ENCODE assay signal across 20 cellular contexts in genomic region chr20:33460711-33461110, GRCh38. TPM values are rescaled to one million over a fixed set of nuclear protein-coding genes. Genes with fewer than 3 reads are reported as not detected.
DNase-seq lines count a peak whose midpoint lies in the region; ATAC-seq and TF ChIP-seq lines count a peak whose summit lies in the region.
"Had no signal": no experiment of that assay in that cellular context is flagged by ENCODE, and none has a peak within 500 bp of the region (broad histone marks: within the 10 kb centered on the region; RNA-seq: fewer than 3 reads in every experiment).

No MANE protein-coding gene starts in this region.

- H3K9me2 ChIP-seq in Karpas-422 (replicated peaks; ENCODE audit: insufficient read depth, low read length) = no peaks in the 10 kb centered on the region

- peak overlapping the region; percentile 70 for H3K9ac ChIP-seq in Karpas-422 (ENCODE audit: low read length)
- H3K9ac ChIP-seq: KMS-11 had no signal

- H3K9me3 Mint-ChIP-seq in WTC11 (no peaks in the 10 kb centered on the region), mesothelial cell of epicardium (no peaks in the 10 kb centered on the region)
- H3K9me3 Mint-ChIP-seq: activated CD4-positive, alpha-beta T cell treated with anti-CD3 and anti-CD28 coated beads, Interleukin-2, amount 10 ng/mL, durations not matched to agents 24 days and 14 days; naive B cell had no signal

- ATAC-seq in WTC11 (peak; percentile 38), HG02798 (IDR thresholded peaks at IDR 0.05; ENCODE audit: poor library complexity, unreplicated experiment) (no peak)
- ATAC-seq: A549, body of pancreas, upper lobe of right lung had no signal

- H3K36me3 Mint-ChIP-seq in WTC11 (no peaks in the 10 kb centered on the region), mesothelial cell of epicardium (no peaks in the 10 kb centered on the region)
- H3K36me3 Mint-ChIP-seq: naive B cell had no signal

- peak overlapping the region; percentile 94 for H3K27ac ChIP-seq in Karpas-422 (ENCODE audit: low read length)
- H3K27ac ChIP-seq in osteoblast (ENCODE audit: low read depth, low read length) = no peak overlapping the region
- H3K27ac ChIP-seq: A549, body of pancreas, KMS-11, upper lobe of right lung had no signal

- CTCF ChIA-PET in WTC11 (lab: Charles Lee) = interaction anchor here (0.6 to 1.1 kb wide), 4 partner anchors 55 to 207 kb away, joined by 3 to 7 read pairs (median 4); no protein-coding TSS in a partner anchor

- H3K4me3 Mint-ChIP-seq in WTC11 (no peak overlapping the region), mesothelial cell of epicardium (no peak overlapping the region)
- H3K4me3 Mint-ChIP-seq: activated CD4-positive, alpha-beta T cell treated with anti-CD3 and anti-CD28 coated beads, Interleukin-2, amount 10 ng/mL, durations not matched to agents 24 days and 14 days; naive B cell had no signal

- H3K4me1 Mint-ChIP-seq in WTC11 (peaks cover 15% of the 10 kb centered on the region), mesothelial cell of epicardium (peaks cover 7% of the 10 kb centered on the region)

- peak overlapping the region; percentile 65 for H3K4me2 ChIP-seq in Karpas-422 (ENCODE audit: low read depth, low read length, poor library complexity, severe bottlenecking)
- no peak overlapping the region for H3K4me2 ChIP-seq in osteoblast (ENCODE audit: insufficient read depth, low read length)
- H3K4me2 ChIP-seq: A549, KMS-11 had no signal

- H3K27me3 Mint-ChIP-seq in WTC11 (ENCODE audit: low read depth) (peaks cover 38% of the 10 kb centered on the region), mesothelial cell of epicardium (ENCODE audit: low read depth) (no peaks in the 10 kb centered on the region)
- H3K27me3 Mint-ChIP-seq: activated CD4-positive, alpha-beta T cell treated with anti-CD3 and anti-CD28 coated beads, Interleukin-2, amount 10 ng/mL, durations not matched to agents 24 days and 14 days; naive B cell had no signal

- H3K27ac Mint-ChIP-seq in WTC11 (no peak overlapping the region), mesothelial cell of epicardium (no peak overlapping the region)
- H3K27ac Mint-ChIP-seq: activated CD4-positive, alpha-beta T cell treated with anti-CD3 and anti-CD28 coated beads, Interleukin-2, amount 10 ng/mL, durations not matched to agents 24 days and 14 days had no signal

- no peaks in the 10 kb centered on the region for H3K36me3 ChIP-seq in Karpas-422 (ENCODE audit: insufficient read depth, low read length)
- H3K36me3 ChIP-seq in osteoblast (ENCODE audit: insufficient read depth, low read length) = no peaks in the 10 kb centered on the region
- H3K36me3 ChIP-seq: upper lobe of right lung had no signal

- H3K79me2 ChIP-seq in Karpas-422 (ENCODE audit: low read length) (no peaks in the 10 kb centered on the region), osteoblast (ENCODE audit: insufficient read depth, low read length) (no peaks in the 10 kb centered on the region)

- peaks cover 53% of the 10 kb centered on the region for H3K4me1 ChIP-seq in Karpas-422 (ENCODE audit: low read length)
- no peaks in the 10 kb centered on the region for H3K4me1 ChIP-seq in osteoblast (ENCODE audit: insufficient read depth, low read length)
- H3K4me1 ChIP-seq: A549, body of pancreas, upper lobe of right lung had no signal

- H4K20me1 ChIP-seq in Karpas-422 (ENCODE audit: insufficient read depth, low read depth, low read length) (no peaks in the 10 kb centered on the region), osteoblast (ENCODE audit: insufficient read depth, low read length) (no peaks in the 10 kb centered on the region)

- H3K4me3 ChIP-seq in Karpas-422 (ENCODE audit: low read length) (peak overlapping the region; percentile 38; the same call in 1 of the 2 replicates), osteoblast (ENCODE audit: insufficient read depth, low read length) (no peak overlapping the region)
- H3K4me3 ChIP-seq: A549, body of pancreas, upper lobe of right lung had no signal

- H3K9me3 ChIP-seq in Karpas-422 (ENCODE audit: low read length) (no peaks in the 10 kb centered on the region), osteoblast (ENCODE audit: low read depth, low read length) (no peaks in the 10 kb centered on the region)
- H3K9me3 ChIP-seq: A549, body of pancreas, upper lobe of right lung had no signal

- H3K27me3 ChIP-seq in Karpas-422 (ENCODE audit: low read length) (no peaks in the 10 kb centered on the region), osteoblast (ENCODE audit: insufficient read depth, low read length) (no peaks in the 10 kb centered on the region)
- H3K27me3 ChIP-seq: body of pancreas, upper lobe of right lung had no signal

- TF ChIP-seq CTCF in WTC11 (IDR thresholded peaks at IDR 0.05) (no peak), osteoblast (IDR thresholded peaks at IDR 0.05; ENCODE audit: extremely low read depth, low read depth, low read length) (no peak), mesothelial cell of epicardium (IDR thresholded peaks at IDR 0.05; ENCODE audit: unreplicated experiment) (no peak)

- DNase-seq in NCI-H748 (lab: John Stamatoyannopoulos, UW; ENCODE audit: unreplicated experiment) (peak; percentile 82), NCI-H748 treated with DMSO at 0.1 percent for 48 hours (lab: John Stamatoyannopoulos, UW) (no peak), Karpas-422 (peak; percentile 79), WTC11 (ENCODE audit: low spot score) (no peak), osteoblast (ENCODE audit: insufficient read length, low spot score, missing footprints) (peak; percentile 21), mesothelial cell of epicardium (ENCODE audit: low spot score in 2 of 2, unreplicated experiment in 2 of 2) (no peak), LoVo (ENCODE audit: low spot score) (no peak)
- DNase-seq: activated CD4-positive, alpha-beta T cell treated with anti-CD3 and anti-CD28 coated beads, Interleukin-2, amount 10 ng/mL, durations not matched to agents 24 days and 14 days; activated CD8-positive, alpha-beta memory T cell treated with anti-CD3 and anti-CD28 coated beads, Interleukin-2, amount 50 U/mL, for 48 hours; activated effector memory CD4-positive, alpha-beta T cell treated with anti-CD3 and anti-CD28 coated beads, Interleukin-2, amount 50 U/mL, for 16 hours; body of pancreas; mesenchymal stem cell; naive B cell; NCI-H2029 treated with DMSO at 0.1 percent for 48 hours; NCI-H774; SHP77 treated with DMSO at 0.1 percent for 48 hours; upper lobe of right lung had no signal

- H2AFZ ChIP-seq in Karpas-422 (ENCODE audit: low read length) (no peak overlapping the region; the same call in 1 of the 2 replicates), osteoblast (ENCODE audit: low read length) (no peak overlapping the region)

- POLR2A ChIA-PET in WTC11 (lab: Charles Lee) = interaction anchor here (0.6 kb wide), 1 partner anchor 1417 kb away, joined by 4 read pairs; no protein-coding TSS in a partner anchor

TF ChIP-seq in WTC11, 78 proteins besides CTCF, POLR2A, EP300 and RAD21 (continues in another document):
- TF ChIP-seq GRHL2 (CRISPR knock-in tag; IDR thresholded peaks at IDR 0.05; ENCODE audit: insufficient replicate concordance, severe bottlenecking) = no peak
- TF ChIP-seq NFATC4 (CRISPR knock-in tag; IDR thresholded peaks at IDR 0.05) = no peak
- no peak for TF ChIP-seq CBFB (CRISPR knock-in tag; IDR thresholded peaks at IDR 0.05; ENCODE audit: low read depth)
- no peak for TF ChIP-seq HMGXB4 (CRISPR knock-in tag; IDR thresholded peaks at IDR 0.05)
- TF ChIP-seq USF1 (CRISPR knock-in tag; IDR thresholded peaks at IDR 0.05) = no peak
- no peak for TF ChIP-seq FOXJ3 (CRISPR knock-in tag; IDR thresholded peaks at IDR 0.05; ENCODE audit: borderline replicate concordance)
- no peak for TF ChIP-seq CDX4 (CRISPR knock-in tag; IDR thresholded peaks at IDR 0.05; ENCODE audit: borderline replicate concordance)
- TF ChIP-seq KAT7 (CRISPR knock-in tag; IDR thresholded peaks at IDR 0.05; ENCODE audit: borderline replicate concordance) = no peak
- TF ChIP-seq RORB (CRISPR knock-in tag; IDR thresholded peaks at IDR 0.05) = no peak

RNA-seq across cellular contexts. Expression of gene SNTA1, which starts 17.1 kb away (rescaled TPM):
- total RNA-seq in Karpas-422 (2014; rRNA removed; shearing (Covaris generic); ENCODE audit: low replicate concordance) = 51.4 and 85.6 TPM in 2 replicates
- 5.3 to 6.3 TPM (median 6.2 TPM) in 3 replicates for total RNA-seq in WTC11 (2021)
- 27.1 and 27.5 TPM in 2 replicates for total RNA-seq in osteoblast
- total RNA-seq in mesothelial cell of epicardium = 11.9 to 13.4 TPM (median 13.3 TPM) in 3 replicates

RNA-seq across cellular contexts. Expression of gene CBFA2T2, which starts 29.2 kb away (rescaled TPM):
- total RNA-seq in Karpas-422 (2014; rRNA removed; shearing (Covaris generic); ENCODE audit: low replicate concordance) = 47.6 and 54.8 TPM in 2 replicates
- 22.1 to 23.8 TPM (median 23.5 TPM) in 3 replicates for total RNA-seq in WTC11 (2021)
- total RNA-seq in osteoblast = 10.3 and 11.2 TPM in 2 replicates
- total RNA-seq in mesothelial cell of epicardium = 39.7 to 47.2 TPM (median 46.1 TPM) in 3 replicates

RNA-seq across cellular contexts. Expression of gene CDK5RAP1, which starts 59.4 kb away (rescaled TPM):
- 30.7 and 32.5 TPM in 2 replicates for total RNA-seq in Karpas-422 (2014; rRNA removed; shearing (Covaris generic); ENCODE audit: low replicate concordance)
- total RNA-seq in WTC11 (2021) = 47.6 to 56.3 TPM (median 52.8 TPM) in 3 replicates
- total RNA-seq in osteoblast = 14.4 and 16.6 TPM in 2 replicates
- 38.7 to 41.0 TPM (median 39.8 TPM) in 3 replicates for total RNA-seq in mesothelial cell of epicardium

Comparison
In these comparisons a context has a peak if more than half of its experiments do, and no peak if none do; other contexts are left out.
1. DNase-seq: peak in NCI-H748 (single experiment), Karpas-422 (single experiment) and osteoblast (single experiment); none in NCI-H748 treated with DMSO at 0.1 percent for 48 hours (single experiment), WTC11 (single experiment), mesothelial cell of epicardium (0 of 2) and LoVo (single experiment).